Comparison of ENCODE assay signal across 19 cellular contexts in genomic region chr14:31881531-31882310, GRCh38.
DNase-seq lines count a peak whose midpoint lies in the region; ATAC-seq and TF ChIP-seq lines count a peak whose summit lies in the region.
"Had no signal": no experiment of that assay in that cellular context is flagged by ENCODE, and none has a peak within 500 bp of the region (broad histone marks: within the 10 kb centered on the region; RNA-seq: fewer than 3 reads in every experiment).

No MANE protein-coding gene starts in this region.

- H3K9me3 Mint-ChIP-seq in chondrocyte (ENCODE audit: low read depth) (no peaks in the 10 kb centered on the region), T-cell (no peaks in the 10 kb centered on the region)
- no peaks in the 10 kb centered on the region for H3K9me3 Mint-ChIP-seq in effector memory CD8-positive, alpha-beta T cell
- H3K9me3 Mint-ChIP-seq: activated CD8-positive, alpha-beta T cell treated with anti-CD3 and anti-CD28 coated beads for 36 hours; activated T-cell treated with anti-CD3 and anti-CD28 coated beads, Interleukin-2, amount 50 U/mL, for 4 hours; mesothelial cell of epicardium; stimulated activated naive CD8-positive, alpha-beta T cell treated with anti-CD3 and anti-CD28 coated beads, Interleukin-15, Interleukin-2, amounts not matched to agents 100 ng/mL and 50 ng/mL, for 24 hours; T-helper 1 cell treated with Interleukin-12 subunit alpha and Interleukin-12 subunit beta and Interleukin-4 antibody, amounts not matched to agents 30 μg/mL and 1 μg/mL, for 36 hours; type B pancreatic cell had no signal

- H3K36me3 ChIP-seq in mesodermal cell (ENCODE audit: control insufficient read depth, insufficient read depth, low read length) (no peaks in the 10 kb centered on the region), ovary (no peaks in the 10 kb centered on the region)
- H3K36me3 ChIP-seq: breast epithelium had no signal

- TF ChIP-seq EP300 in ovary (IDR thresholded peaks at IDR 0.05): no peak

- H3K27ac ChIP-seq in mesodermal cell (ENCODE audit: low read depth, low read length, severe bottlenecking) (peak overlapping the region; percentile 94), ovary (no peak overlapping the region)
- H3K27ac ChIP-seq: breast epithelium had no signal

- CTCF ChIA-PET in T-cell (lab: Charles Lee): no interaction called here

- H3K4me1 Mint-ChIP-seq in chondrocyte (ENCODE audit: low read depth): peaks cover 45% of the 10 kb centered on the region
- no peaks in the 10 kb centered on the region for H3K4me1 Mint-ChIP-seq in T-cell
- H3K4me1 Mint-ChIP-seq in effector memory CD8-positive, alpha-beta T cell (ENCODE audit: low read depth in 2 of 2): no peaks in the 10 kb centered on the region

- no peak for TF ChIP-seq CTCF in AG10803 (conservative IDR thresholded peaks at IDR 0.05; ENCODE audit: low read length)
- TF ChIP-seq CTCF in chondrocyte (IDR thresholded peaks at IDR 0.05): no peak
- no peak for TF ChIP-seq CTCF in ovary (IDR thresholded peaks at IDR 0.05)

- ATAC-seq in T-cell (replicated peaks in 1 of 4) (no peak), HG03025 (IDR thresholded peaks at IDR 0.05; ENCODE audit: low FRiP score, unreplicated experiment) (no peak)
- no peak for ATAC-seq in effector memory CD8-positive, alpha-beta T cell (replicated peaks)
- ATAC-seq: activated CD8-positive, alpha-beta T cell treated with anti-CD3 and anti-CD28 coated beads for 36 hours; activated T-cell treated with anti-CD3 and anti-CD28 coated beads, Interleukin-2, amount 50 U/mL, for 4 hours had no signal

- WGBS in mesodermal cell (ENCODE audit: insufficient coverage in 2 of 2), 2 experiments: 92 to 100% methylated on average over 2 of the region's 4 CpGs
- 84 to 93% (median 92%) methylated on average over 4 of the region's 4 CpGs for WGBS in ovary, 3 donors

- DNase-seq in AG10803 (ENCODE audit: low read depth) (peak; percentile 52), M059J (ENCODE audit: low read depth) (peak; percentile 51), chondrocyte (ENCODE audit: low spot score) (no peak), T-cell (no peak), ovary (no peak)
- no peak for DNase-seq in effector memory CD8-positive, alpha-beta T cell
- DNase-seq: activated CD8-positive, alpha-beta T cell treated with anti-CD3 and anti-CD28 coated beads for 36 hours; activated naive CD4-positive, alpha-beta T cell treated with anti-CD3 and anti-CD28 coated beads, Interleukin-2, amount 50 U/mL, for 16 hours; activated T-cell treated with anti-CD3 and anti-CD28 coated beads, Interleukin-2, amount 50 U/mL, for 4 hours; DMS79; hippocampal formation; NCI-H1694 treated with DMSO at 0.1 percent for 48 hours had no signal

- H3K4me3 ChIP-seq in AG10803 (ENCODE audit: low read length) (no peak overlapping the region), mesodermal cell (ENCODE audit: extremely low read depth, insufficient read depth, low read length, poor library complexity, severe bottlenecking) (no peak overlapping the region), ovary (no peak overlapping the region)
- H3K4me3 ChIP-seq: breast epithelium had no signal

- H3K36me3 Mint-ChIP-seq in chondrocyte (ENCODE audit: low read depth) (no peaks in the 10 kb centered on the region), T-cell (no peaks in the 10 kb centered on the region)
- H3K36me3 Mint-ChIP-seq in effector memory CD8-positive, alpha-beta T cell (ENCODE audit: insufficient read depth): no peaks in the 10 kb centered on the region
- H3K36me3 Mint-ChIP-seq: mesothelial cell of epicardium, type B pancreatic cell had no signal

- no peaks in the 10 kb centered on the region for H3K27me3 ChIP-seq in ovary
- H3K27me3 ChIP-seq: breast epithelium had no signal

- intact Hi-C loops in ovary (cut with DNase I): no loop called here

- TF ChIP-seq POLR2A in ovary (IDR thresholded peaks at IDR 0.05): no peak

- H3K27me3 Mint-ChIP-seq in chondrocyte (ENCODE audit: low read depth) (no peaks in the 10 kb centered on the region), T-cell (peaks cover 0 to 13% of the 10 kb centered on the region in 2 donors)
- H3K27me3 Mint-ChIP-seq in effector memory CD8-positive, alpha-beta T cell: no peaks in the 10 kb centered on the region
- H3K27me3 Mint-ChIP-seq: type B pancreatic cell had no signal

- H3K27ac Mint-ChIP-seq in chondrocyte (ENCODE audit: unreplicated experiment) (peak overlapping the region; percentile 83), T-cell (no peak overlapping the region)
- no peak overlapping the region for H3K27ac Mint-ChIP-seq in effector memory CD8-positive, alpha-beta T cell
- H3K27ac Mint-ChIP-seq: activated CD8-positive, alpha-beta T cell treated with anti-CD3 and anti-CD28 coated beads for 36 hours; mesothelial cell of epicardium; stimulated activated naive CD8-positive, alpha-beta T cell treated with anti-CD3 and anti-CD28 coated beads, Interleukin-15, Interleukin-2, amounts not matched to agents 100 ng/mL and 50 ng/mL, for 24 hours; T-helper 1 cell treated with Interleukin-12 subunit alpha and Interleukin-12 subunit beta and Interleukin-4 antibody, amounts not matched to agents 30 μg/mL and 1 μg/mL, for 36 hours; type B pancreatic cell had no signal

- H3K4me1 ChIP-seq in mesodermal cell (ENCODE audit: control insufficient read depth, insufficient read depth, low read length, poor library complexity, severe bottlenecking) (peaks cover 42% of the 10 kb centered on the region), ovary (ENCODE audit: insufficient read depth) (no peaks in the 10 kb centered on the region)
- H3K4me1 ChIP-seq: breast epithelium had no signal

- H3K4me3 Mint-ChIP-seq in chondrocyte (ENCODE audit: unreplicated experiment) (no peak overlapping the region), T-cell (no peak overlapping the region)
- no peak overlapping the region for H3K4me3 Mint-ChIP-seq in effector memory CD8-positive, alpha-beta T cell
- H3K4me3 Mint-ChIP-seq: activated CD8-positive, alpha-beta T cell treated with anti-CD3 and anti-CD28 coated beads for 36 hours; activated T-cell treated with anti-CD3 and anti-CD28 coated beads, Interleukin-2, amount 50 U/mL, for 4 hours; mesothelial cell of epicardium; stimulated activated naive CD8-positive, alpha-beta T cell treated with anti-CD3 and anti-CD28 coated beads, Interleukin-15, Interleukin-2, amounts not matched to agents 100 ng/mL and 50 ng/mL, for 24 hours; T-helper 1 cell treated with Interleukin-12 subunit alpha and Interleukin-12 subunit beta and Interleukin-4 antibody, amounts not matched to agents 30 μg/mL and 1 μg/mL, for 36 hours; type B pancreatic cell had no signal

- no peaks in the 10 kb centered on the region for H3K9me3 ChIP-seq in mesodermal cell (ENCODE audit: control insufficient read depth, low read length)
- no peaks in the 10 kb centered on the region for H3K9me3 ChIP-seq in ovary
- H3K9me3 ChIP-seq: breast epithelium had no signal

- POLR2A ChIA-PET in T-cell (lab: Charles Lee): no interaction called here

Comparison
In these comparisons a context has a peak if more than half of its experiments do, and no peak if none do; other contexts are left out.
1. DNase-seq: peak in AG10803 (single experiment) and M059J (single experiment); none in chondrocyte (single experiment), T-cell (0 of 34), ovary (0 of 5) and effector memory CD8-positive, alpha-beta T cell (0 of 3).